ENCODE assay signal across 10 cellular contexts in genomic region chr10:99232357-99232999, GRCh38. TPM values are rescaled to one million over a fixed set of nuclear protein-coding genes. Genes with fewer than 3 reads are reported as not detected.
DNase-seq lines count a peak whose midpoint lies in the region; ATAC-seq and TF ChIP-seq lines count a peak whose summit lies in the region.
"Had no signal": no experiment of that assay in that cellular context is flagged by ENCODE, and none has a peak within 500 bp of the region (broad histone marks: within the 10 kb centered on the region; RNA-seq: fewer than 3 reads in every experiment).

No MANE protein-coding gene starts in this region.

- H3K79me2 ChIP-seq in mesendoderm (ENCODE audit: control insufficient read depth, insufficient read depth, low read length) = no peaks in the 10 kb centered on the region

- H3K56ac ChIP-seq in mesendoderm (ENCODE audit: low read length) = peak overlapping the region; percentile 79

- H3K27ac ChIP-seq in coronary artery (no peak overlapping the region), mesendoderm (ENCODE audit: low read depth, low read length) (no peak overlapping the region), vagina (peak overlapping the region; percentile 79)
- H3K27ac ChIP-seq: pancreas had no signal

- intact Hi-C loops in vagina (cut with DNase I) = no loop called here

- H3K27me3 ChIP-seq in mesendoderm (ENCODE audit: insufficient read depth, low read length, poor library complexity) (peaks cover 36% of the 10 kb centered on the region), vagina (no peaks in the 10 kb centered on the region)

- peak overlapping the region; percentile 59 for H3K4me3 ChIP-seq in coronary artery
- H3K4me3 ChIP-seq in mesendoderm (ENCODE audit: low read length) = no peak overlapping the region
- peak overlapping the region; percentile 48 to 60 for H3K4me3 ChIP-seq in vagina

- peak; percentile 26 for DNase-seq in stimulated activated CD4-positive, alpha-beta T cell treated with anti-CD3 and anti-CD28 coated beads, Interleukin-15, amount 100 ng/mL, for 24 hours
- no peak for DNase-seq in stimulated activated CD4-positive, alpha-beta T cell treated with anti-CD3 and anti-CD28 coated beads, Interleukin-4, amount 100 ng/mL, for 24 hours
- DNase-seq in coronary artery (ENCODE audit: low spot score) (no peak), mesendoderm (peak; percentile 66), vagina (ENCODE audit: extremely low spot score in 2 of 2) (no peak), HK-2 (ENCODE audit: unreplicated experiment) (no peak), Kasumi-1 (lab: John Stamatoyannopoulos, UW) (no peak)

- H2BK120ac ChIP-seq in mesendoderm (ENCODE audit: low read depth, low read length) = no peak overlapping the region

- H3K23ac ChIP-seq in mesendoderm (ENCODE audit: low read length) = no peak overlapping the region

- no peak overlapping the region for H4K8ac ChIP-seq in mesendoderm (ENCODE audit: low read depth, low read length)

- H2BK5ac ChIP-seq in mesendoderm (ENCODE audit: low read length) = no peak overlapping the region

- H2BK15ac ChIP-seq in mesendoderm (replicated peaks; ENCODE audit: low read depth) = no peak overlapping the region

- no peaks in the 10 kb centered on the region for H3K79me1 ChIP-seq in mesendoderm (ENCODE audit: low read length)

- ATAC-seq in HG03354 (IDR thresholded peaks at IDR 0.05; ENCODE audit: poor library complexity, severe bottlenecking, unreplicated experiment) = no peak
- ATAC-seq: activated CD4-positive, CD25-positive, alpha-beta regulatory T cell treated with anti-CD3 and anti-CD28 coated beads, Interleukin-2, amount 50 U/mL, for 24 hours; pancreas had no signal

- no peaks in the 10 kb centered on the region for H3K9me3 ChIP-seq in vagina
- H3K9me3 ChIP-seq: pancreas had no signal

- WGBS in mesendoderm (ENCODE audit: extremely low coverage, insufficient coverage, low lambda C conversion rate) = no CpG with 5 or more reads among the region's 49 CpGs

- no peak overlapping the region for H2AK5ac ChIP-seq in mesendoderm (ENCODE audit: low read length)

- peaks cover 3% of the 10 kb centered on the region for H3K4me1 ChIP-seq in mesendoderm (ENCODE audit: control insufficient read depth, low read depth, low read length)
- H3K4me1 ChIP-seq in vagina = peaks cover 25% of the 10 kb centered on the region
- H3K4me1 ChIP-seq: pancreas had no signal

- TF ChIP-seq POLR2A in vagina (IDR thresholded peaks at IDR 0.05) = no peak

- no peak overlapping the region for H4K5ac ChIP-seq in mesendoderm (ENCODE audit: low read length)

- H3K18ac ChIP-seq in mesendoderm (ENCODE audit: low read length) = peak overlapping the region; percentile 62

- H3K36me3 ChIP-seq in mesendoderm (ENCODE audit: control insufficient read depth, insufficient read depth, low read length) = no peaks in the 10 kb centered on the region
- H3K36me3 ChIP-seq in vagina = no peaks in the 10 kb centered on the region
- H3K36me3 ChIP-seq: pancreas had no signal

- TF ChIP-seq CTCF in coronary artery (IDR thresholded peaks at IDR 0.05) (no peak), vagina (IDR thresholded peaks at IDR 0.05) (no peak)

- no peak overlapping the region for H3K4ac ChIP-seq in mesendoderm (ENCODE audit: low read depth, low read length)

- H3K4me2 ChIP-seq in mesendoderm (ENCODE audit: low read length) = peak overlapping the region; percentile 69

- H3K9ac ChIP-seq in mesendoderm (ENCODE audit: low read length) = peak overlapping the region; percentile 49

RNA-seq across cellular contexts. Expression of gene HPSE2, which starts 3.2 kb away (rescaled TPM):
- 0.08 TPM for polyA plus RNA-seq in mesendoderm (2013, experiment 1 of 2)
- polyA plus RNA-seq in mesendoderm (2013, experiment 2 of 2) = 0.15 TPM
- total RNA-seq in vagina = 10.6 TPM

Comparison
In these comparisons a context has a peak if more than half of its experiments do, and no peak if none do; other contexts are left out.
1. DNase-seq: peak in stimulated activated CD4-positive, alpha-beta T cell treated with anti-CD3 and anti-CD28 coated beads, Interleukin-15, amount 100 ng/mL, for 24 hours (single experiment) and mesendoderm (single experiment); none in stimulated activated CD4-positive, alpha-beta T cell treated with anti-CD3 and anti-CD28 coated beads, Interleukin-4, amount 100 ng/mL, for 24 hours (single experiment), coronary artery (single experiment), vagina (0 of 2), HK-2 (single experiment) and Kasumi-1 (0 of 2).